Comparison of ENCODE assay signal across 1 cellular context in the genomic region with DNA sequence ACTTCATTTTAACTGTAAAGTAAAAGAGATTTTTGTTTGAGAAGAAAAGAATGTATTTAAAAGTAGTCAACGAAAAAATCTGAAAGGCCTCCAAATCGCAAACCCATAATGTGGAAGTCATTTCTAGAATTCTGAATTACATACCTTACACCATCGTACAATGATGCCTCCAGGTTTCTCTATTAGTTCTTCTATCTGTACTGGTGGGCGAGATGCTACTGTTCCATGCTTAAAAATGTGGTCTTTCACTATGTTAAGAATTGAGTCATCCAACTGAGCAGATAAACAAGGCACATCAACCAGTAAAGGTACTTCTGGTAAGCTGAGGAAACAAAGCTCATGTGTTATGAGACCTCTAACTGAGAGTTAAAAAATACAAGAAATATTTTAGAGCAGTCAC.
A peak's percentile ranks its signal among the peaks of the same experiment; 100 is the strongest.
TF ChIP-seq lines count a peak whose summit lies in the region.

No MANE protein-coding gene starts in this region.

TF ChIP-seq in GM12878, 131 proteins besides CTCF, POLR2A, EP300 and RAD21:
- peak; percentile 82 for TF ChIP-seq JUNB (IDR thresholded peaks at IDR 0.05)
- peak; percentile 19; the same call in 1 of the 2 replicates for TF ChIP-seq NFIC (IDR thresholded peaks at IDR 0.05; ENCODE audit: low read depth, low read length)
- TF ChIP-seq POLR2AphosphoS5 (IDR thresholded peaks at IDR 0.05; ENCODE audit: low read length), result no peak
- 0 out of 2 replicates have a peak, but pooled peaks have one; percentile 12 for TF ChIP-seq CREM (IDR thresholded peaks at IDR 0.05; ENCODE audit: low read depth)
- peak; percentile 70 for TF ChIP-seq RUNX3 (IDR thresholded peaks at IDR 0.05; ENCODE audit: low read length)
- peak; percentile 38; the same call in 1 of the 2 replicates for TF ChIP-seq IRF4 (IDR thresholded peaks at IDR 0.05; ENCODE audit: low read depth, low read length)
